Comparison of ENCODE assay signal across 9 cellular contexts in genomic region chr13:80036845-80037504, GRCh38.
DNase-seq lines count a peak whose midpoint lies in the region; ATAC-seq, FAIRE-seq and TF ChIP-seq lines count a peak whose summit lies in the region.
"Had no signal": no experiment of that assay in that cellular context is flagged by ENCODE, and none has a peak within 500 bp of the region (broad histone marks: within the 10 kb centered on the region; RNA-seq: fewer than 3 reads in every experiment).

No MANE protein-coding gene starts in this region.

- H3K36me3 Mint-ChIP-seq in activated CD4-positive, alpha-beta T cell treated with anti-CD3 and anti-CD28 coated beads for 36 hours (ENCODE audit: low read depth), result no peaks in the 10 kb centered on the region

- H3K9me3 ChIP-seq in lower lobe of right lung, result no peaks in the 10 kb centered on the region

- peaks cover 5% of the 10 kb centered on the region for H3K4me1 Mint-ChIP-seq in activated CD4-positive, alpha-beta T cell treated with anti-CD3 and anti-CD28 coated beads for 36 hours

- no peak overlapping the region for H3K27ac Mint-ChIP-seq in activated CD4-positive, alpha-beta T cell treated with anti-CD3 and anti-CD28 coated beads for 36 hours

- no peaks in the 10 kb centered on the region for H3K27me3 ChIP-seq in lower lobe of right lung (ENCODE audit: low read depth)

- TF ChIP-seq CTCF in lower lobe of right lung (IDR thresholded peaks at IDR 0.05) (no peak), GM13977 (IDR thresholded peaks at IDR 0.05; ENCODE audit: extremely low read depth, insufficient read depth, missing control alignments) (no peak)

- CTCF ChIA-PET in activated CD4-positive, alpha-beta T cell treated with anti-CD3 and anti-CD28 coated beads for 36 hours (lab: Charles Lee), result no interaction called here

- FAIRE-seq in GM18507 (lab: Jason Lieb, UNC) (peak; percentile 79), urothelium cell line (lab: Jason Lieb, UNC) (no peak)
- FAIRE-seq: H1 had no signal

- peaks cover 12% of the 10 kb centered on the region for H3K4me1 ChIP-seq in lower lobe of right lung

- no peaks in the 10 kb centered on the region for H3K36me3 ChIP-seq in lower lobe of right lung

- H3K4me3 ChIP-seq in lower lobe of right lung, result no peak overlapping the region

- no peaks in the 10 kb centered on the region for H3K27me3 Mint-ChIP-seq in activated CD4-positive, alpha-beta T cell treated with anti-CD3 and anti-CD28 coated beads for 36 hours

- H3K9me3 Mint-ChIP-seq in activated CD4-positive, alpha-beta T cell treated with anti-CD3 and anti-CD28 coated beads for 36 hours (ENCODE audit: low read depth), result no peaks in the 10 kb centered on the region

- POLR2A ChIA-PET in activated CD4-positive, alpha-beta T cell treated with anti-CD3 and anti-CD28 coated beads for 36 hours (lab: Charles Lee), result no interaction called here

- no peak overlapping the region for H3K4me3 Mint-ChIP-seq in activated CD4-positive, alpha-beta T cell treated with anti-CD3 and anti-CD28 coated beads for 36 hours

- DNase-seq in GM18507 (ENCODE audit: extremely low spot score, insufficient read length, low read depth) (no peak), NOMO-1 treated with dmso at 0.1 percent for 144 hours (lab: John Stamatoyannopoulos, UW; ENCODE audit: unreplicated experiment) (peak; percentile 81), lower lobe of right lung (no peak), GM13977 (ENCODE audit: low spot score) (no peak), EL (no peak), urothelium cell line (ENCODE audit: low spot score) (no peak)
- no peak for DNase-seq in activated CD4-positive, alpha-beta T cell treated with anti-CD3 and anti-CD28 coated beads for 36 hours

- intact Hi-C loops in lower lobe of right lung (cut with DNase I), result no loop called here
- intact Hi-C loops in activated CD4-positive, alpha-beta T cell treated with anti-CD3 and anti-CD28 coated beads for 36 hours (cut with DNase I, micrococcal nuclease), result no loop called here

- H3K27ac ChIP-seq in lower lobe of right lung, result no peak overlapping the region

- ATAC-seq in HG02623 (IDR thresholded peaks at IDR 0.05; ENCODE audit: unreplicated experiment) (peak; percentile 27), lower lobe of right lung (peak; percentile 71 to 80)
- no peak for ATAC-seq in activated CD4-positive, alpha-beta T cell treated with anti-CD3 and anti-CD28 coated beads for 36 hours

- in situ Hi-C loops in GM13977 (cut with MboI; ENCODE audit: low pct_unique_long_range_greater_than_20kb, low sequenced_read_pairs, unreplicated experiment), result no loop called here
